ENCODE assay signal across 9 cellular contexts in the genomic region with DNA sequence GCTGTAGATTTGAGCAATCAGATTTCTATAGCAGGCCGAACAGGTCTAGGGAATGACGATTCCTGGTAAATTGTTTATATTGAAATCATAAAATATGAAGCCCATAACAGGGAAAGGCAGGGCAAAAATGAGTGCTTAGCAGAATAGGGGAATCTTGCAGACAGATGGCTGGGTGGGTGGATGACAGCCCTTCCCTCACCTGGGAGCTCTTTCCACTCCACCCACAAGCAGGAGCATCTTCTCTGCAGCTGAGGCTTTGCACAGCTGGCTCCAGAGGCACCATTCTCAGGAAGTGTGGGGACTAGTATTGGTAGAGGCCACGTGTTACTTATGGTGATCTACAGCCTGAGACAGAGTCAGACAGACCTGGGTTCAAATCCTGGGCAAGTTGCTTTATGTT. TPM values are rescaled to one million over a fixed set of nuclear protein-coding genes. Genes with fewer than 3 reads are reported as not detected.
"Had no signal": no experiment of that assay in that cellular context is flagged by ENCODE, and none has a peak within 500 bp of the region (broad histone marks: within the 10 kb centered on the region; RNA-seq: fewer than 3 reads in every experiment).

No MANE protein-coding gene starts in this region.

- H3K4me3 Mint-ChIP-seq: HFFc6 had no signal

- H3K27ac Mint-ChIP-seq: HFFc6 had no signal

- H3K9me3 ChIP-seq: HAP-1 had no signal

- H3K9me3 Mint-ChIP-seq: HFFc6 had no signal

- ATAC-seq: HCT116, K562 had no signal

- H3K4me1 ChIP-seq: HAP-1 had no signal

- DNase-seq: GOT3, H7, HFFc6, IMR-90 had no signal

- H3K4me3 ChIP-seq: HAP-1, K562 had no signal

- FAIRE-seq: HTR-8/SVneo, K562 had no signal

- H3K36me3 ChIP-seq: HAP-1 had no signal

RNA-seq across cellular contexts. Expression of a gene that starts 55.9 kb away (rescaled TPM):
- total RNA-seq: HT-29 had no signal
